ENCODE assay signal across 13 cellular contexts in the genomic region with DNA sequence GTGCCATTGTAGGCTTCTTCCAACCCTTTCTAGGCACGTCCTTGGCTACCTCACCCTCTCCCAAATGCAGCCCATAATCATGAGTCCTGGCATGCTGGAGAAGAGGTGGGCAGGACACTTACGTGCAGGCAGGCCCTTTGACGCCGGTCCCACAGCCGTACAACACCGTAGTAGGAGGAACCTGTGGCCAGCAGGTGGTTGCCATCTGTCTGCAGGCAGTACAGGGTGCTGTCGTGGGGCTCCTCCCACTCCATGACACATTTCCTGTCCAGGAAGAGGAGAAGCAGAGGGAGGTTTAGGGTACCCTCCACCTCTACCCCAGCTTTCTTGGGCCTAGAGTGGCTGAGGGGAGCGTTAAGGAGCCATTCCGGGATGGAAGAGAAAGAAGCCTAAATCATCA.
DNase-seq lines count a peak whose midpoint lies in the region; ATAC-seq lines count a peak whose summit lies in the region.
"Had no signal": no experiment of that assay in that cellular context is flagged by ENCODE, and none has a peak within 500 bp of the region (broad histone marks: within the 10 kb centered on the region; RNA-seq: fewer than 3 reads in every experiment).

No MANE protein-coding gene starts in this region.

- H3K4me3 Mint-ChIP-seq in activated T-cell treated with anti-CD3 and anti-CD28 coated beads, Interleukin-2, amount 50 U/mL, for 24 hours = no peak overlapping the region
- no peak overlapping the region for H3K4me3 Mint-ChIP-seq in central memory CD8-positive, alpha-beta T cell
- no peak overlapping the region for H3K4me3 Mint-ChIP-seq in stimulated activated effector memory CD8-positive, alpha-beta T cell treated with anti-CD3 and anti-CD28 coated beads, Interleukin-12 subunit alpha, Interleukin-12 subunit beta, amount 100 ng/mL, for 72 hours

- H3K36me3 Mint-ChIP-seq in activated T-cell treated with anti-CD3 and anti-CD28 coated beads, Interleukin-2, amount 50 U/mL, for 24 hours (ENCODE audit: low read depth) = peaks cover 59% of the 10 kb centered on the region
- peaks cover 17% of the 10 kb centered on the region for H3K36me3 Mint-ChIP-seq in central memory CD8-positive, alpha-beta T cell (ENCODE audit: insufficient read depth)
- H3K36me3 Mint-ChIP-seq in stimulated activated effector memory CD8-positive, alpha-beta T cell treated with anti-CD3 and anti-CD28 coated beads, Interleukin-12 subunit alpha, Interleukin-12 subunit beta, amount 100 ng/mL, for 72 hours = peaks cover 41% of the 10 kb centered on the region

- no peaks in the 10 kb centered on the region for H3K27me3 Mint-ChIP-seq in activated T-cell treated with anti-CD3 and anti-CD28 coated beads, Interleukin-2, amount 50 U/mL, for 24 hours
- H3K27me3 Mint-ChIP-seq in central memory CD8-positive, alpha-beta T cell = no peaks in the 10 kb centered on the region

- no peaks in the 10 kb centered on the region for H3K9me3 Mint-ChIP-seq in activated T-cell treated with anti-CD3 and anti-CD28 coated beads, Interleukin-2, amount 50 U/mL, for 24 hours
- H3K9me3 Mint-ChIP-seq in central memory CD8-positive, alpha-beta T cell = no peaks in the 10 kb centered on the region
- H3K9me3 Mint-ChIP-seq in stimulated activated effector memory CD8-positive, alpha-beta T cell treated with anti-CD3 and anti-CD28 coated beads, Interleukin-12 subunit alpha, Interleukin-12 subunit beta, amount 100 ng/mL, for 72 hours = no peaks in the 10 kb centered on the region

- no peak for ATAC-seq in central memory CD8-positive, alpha-beta T cell (replicated peaks; ENCODE audit: extremely low read depth, poor library complexity, severe bottlenecking)
- ATAC-seq in stimulated activated effector memory CD8-positive, alpha-beta T cell treated with anti-CD3 and anti-CD28 coated beads, Interleukin-12 subunit alpha, Interleukin-12 subunit beta, amount 100 ng/mL, for 72 hours = peak; percentile 75
- ATAC-seq in GM19452 (IDR thresholded peaks at IDR 0.05; ENCODE audit: unreplicated experiment) (no peak), GM21528 (IDR thresholded peaks at IDR 0.05; ENCODE audit: low FRiP score, unreplicated experiment) (no peak)

- peaks cover 5% of the 10 kb centered on the region for H3K4me1 Mint-ChIP-seq in activated T-cell treated with anti-CD3 and anti-CD28 coated beads, Interleukin-2, amount 50 U/mL, for 24 hours (ENCODE audit: low read depth)
- peaks cover 17% of the 10 kb centered on the region for H3K4me1 Mint-ChIP-seq in central memory CD8-positive, alpha-beta T cell
- H3K4me1 Mint-ChIP-seq in stimulated activated effector memory CD8-positive, alpha-beta T cell treated with anti-CD3 and anti-CD28 coated beads, Interleukin-12 subunit alpha, Interleukin-12 subunit beta, amount 100 ng/mL, for 72 hours = peaks cover 11% of the 10 kb centered on the region

- no peak for DNase-seq in activated T-cell treated with anti-CD3 and anti-CD28 coated beads, Interleukin-2, amount 50 U/mL, for 24 hours
- DNase-seq in activated T-cell treated with anti-CD3 and anti-CD28 coated beads for 4 hours (no peak), NAMALWA (ENCODE audit: low spot score) (peak; percentile 28), kidney tubule cell (ENCODE audit: low spot score) (no peak)
- DNase-seq in central memory CD8-positive, alpha-beta T cell (ENCODE audit: low spot score in 2 of 2) = no peak
- DNase-seq in stimulated activated effector memory CD8-positive, alpha-beta T cell treated with anti-CD3 and anti-CD28 coated beads, Interleukin-12 subunit alpha, Interleukin-12 subunit beta, amount 100 ng/mL, for 72 hours (ENCODE audit: low spot score in 2 of 2) = no peak
- DNase-seq: activated gamma-delta T cell, AML-193, hippocampal formation, NCI-H1105, T1000 had no signal

- H3K27ac Mint-ChIP-seq in activated T-cell treated with anti-CD3 and anti-CD28 coated beads, Interleukin-2, amount 50 U/mL, for 24 hours = peak overlapping the region; percentile 85
- H3K27ac Mint-ChIP-seq in central memory CD8-positive, alpha-beta T cell (ENCODE audit: low read depth) = peak overlapping the region; percentile 86
- H3K27ac Mint-ChIP-seq in stimulated activated effector memory CD8-positive, alpha-beta T cell treated with anti-CD3 and anti-CD28 coated beads, Interleukin-12 subunit alpha, Interleukin-12 subunit beta, amount 100 ng/mL, for 72 hours = peak overlapping the region; percentile 92
